ENCODE assay signal across 11 cellular contexts in the genomic region with DNA sequence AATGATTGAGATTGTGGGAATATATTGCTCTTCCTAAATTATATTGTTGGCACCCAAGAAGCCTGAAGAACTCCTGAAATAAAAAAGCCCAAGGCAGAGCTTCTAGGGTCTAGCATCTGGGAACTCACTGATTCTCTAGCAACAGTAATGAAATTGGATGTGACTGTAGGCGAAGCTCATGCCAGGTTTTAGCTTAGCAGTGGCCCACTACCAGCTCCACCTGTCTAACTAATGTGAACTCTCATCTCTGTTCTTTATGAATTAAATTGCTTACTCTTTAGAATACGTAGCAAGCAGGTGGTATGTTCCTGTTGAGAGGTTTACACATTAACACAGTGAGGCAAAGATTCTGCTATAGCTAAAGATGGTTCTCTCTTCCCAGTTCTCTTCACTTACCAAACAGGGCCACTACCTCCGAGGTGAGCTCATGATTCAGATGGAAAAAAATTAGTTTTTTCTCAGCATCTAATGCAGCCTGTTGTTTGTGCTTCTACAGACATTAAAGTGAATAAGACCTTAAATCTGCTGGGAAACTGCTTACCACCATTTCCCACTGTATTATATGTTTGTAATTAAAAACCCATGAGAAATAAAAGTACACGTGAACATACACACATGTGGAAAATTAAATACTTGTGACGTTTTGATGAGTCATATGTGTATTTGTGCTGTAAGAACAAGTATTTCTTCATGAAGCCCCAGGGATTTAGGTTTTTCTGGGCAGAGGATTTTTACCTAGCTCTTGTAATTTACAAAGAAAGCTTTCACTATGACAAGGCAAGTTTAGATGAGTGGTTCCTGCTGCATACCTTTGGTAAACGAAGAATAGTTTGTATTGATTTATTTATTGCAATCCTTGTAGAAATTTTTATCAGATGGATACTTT.
DNase-seq lines count a peak whose midpoint lies in the region; ATAC-seq and TF ChIP-seq lines count a peak whose summit lies in the region.
"Had no signal": no experiment of that assay in that cellular context is flagged by ENCODE, and none has a peak within 500 bp of the region (broad histone marks: within the 10 kb centered on the region; RNA-seq: fewer than 3 reads in every experiment).

No MANE protein-coding gene starts in this region.

- H3K4me1 Mint-ChIP-seq in activated CD8-positive, alpha-beta T cell treated with anti-CD3 and anti-CD28 coated beads, Interleukin-2, amount 10 ng/mL, durations not matched to agents 7 days and 5 days (ENCODE audit: low read depth), result peaks cover 18% of the 10 kb centered on the region
- H3K4me1 Mint-ChIP-seq: neural progenitor cell had no signal

- no peak overlapping the region for H3K4me3 Mint-ChIP-seq in activated CD8-positive, alpha-beta T cell treated with anti-CD3 and anti-CD28 coated beads, Interleukin-2, amount 10 ng/mL, durations not matched to agents 7 days and 5 days
- H3K4me3 Mint-ChIP-seq: endodermal cell, neural progenitor cell had no signal

- CTCF ChIA-PET in activated CD8-positive, alpha-beta T cell treated with anti-CD3 and anti-CD28 coated beads, Interleukin-2, amount 10 ng/mL, durations not matched to agents 7 days and 5 days (lab: Charles Lee), result no interaction called here

- peaks cover 18% of the 10 kb centered on the region for H3K36me3 Mint-ChIP-seq in activated CD8-positive, alpha-beta T cell treated with anti-CD3 and anti-CD28 coated beads, Interleukin-2, amount 10 ng/mL, durations not matched to agents 7 days and 5 days (ENCODE audit: low read depth)
- H3K36me3 Mint-ChIP-seq: neural progenitor cell had no signal

- TF ChIP-seq CTCF in HFF-Myc (IDR thresholded peaks at IDR 0.05; ENCODE audit: low read depth, low read length, missing control alignments) (no peak), fibroblast of villous mesenchyme (IDR thresholded peaks at IDR 0.05; ENCODE audit: insufficient read depth, low read depth, low read length) (no peak)

- peak; percentile 78 for ATAC-seq in GM18517 (IDR thresholded peaks at IDR 0.05; ENCODE audit: unreplicated experiment)
- no peak for ATAC-seq in activated CD8-positive, alpha-beta T cell treated with anti-CD3 and anti-CD28 coated beads, Interleukin-2, amount 10 ng/mL, durations not matched to agents 7 days and 5 days
- ATAC-seq: HCT116 had no signal

- H3K4me3 ChIP-seq in HFF-Myc (replicated peaks; ENCODE audit: low read depth, low read length) (no peak overlapping the region), fibroblast of villous mesenchyme (ENCODE audit: low read depth, low read length) (no peak overlapping the region)
- H3K4me3 ChIP-seq: neural progenitor cell had no signal

- H3K9me3 Mint-ChIP-seq in activated CD8-positive, alpha-beta T cell treated with anti-CD3 and anti-CD28 coated beads, Interleukin-2, amount 10 ng/mL, durations not matched to agents 7 days and 5 days (ENCODE audit: insufficient read depth), result no peaks in the 10 kb centered on the region
- H3K9me3 Mint-ChIP-seq: endodermal cell, neural progenitor cell had no signal

- POLR2A ChIA-PET in activated CD8-positive, alpha-beta T cell treated with anti-CD3 and anti-CD28 coated beads, Interleukin-2, amount 10 ng/mL, durations not matched to agents 7 days and 5 days (lab: Charles Lee), result no interaction called here

- H3K27ac Mint-ChIP-seq in activated CD8-positive, alpha-beta T cell treated with anti-CD3 and anti-CD28 coated beads, Interleukin-2, amount 10 ng/mL, durations not matched to agents 7 days and 5 days, result no peak overlapping the region
- H3K27ac Mint-ChIP-seq: neural progenitor cell had no signal

- no peaks in the 10 kb centered on the region for H3K27me3 Mint-ChIP-seq in activated CD8-positive, alpha-beta T cell treated with anti-CD3 and anti-CD28 coated beads, Interleukin-2, amount 10 ng/mL, durations not matched to agents 7 days and 5 days (ENCODE audit: low read depth)

- DNase-seq in HFF-Myc (ENCODE audit: extremely low read depth, low read depth), result peak; percentile 15
- DNase-seq in LHCN-M2 (ENCODE audit: low read depth), result peak; percentile 45
- DNase-seq in fibroblast of villous mesenchyme (ENCODE audit: low read depth), result peak; percentile 69
- DNase-seq in activated CD8-positive, alpha-beta T cell treated with anti-CD3 and anti-CD28 coated beads, Interleukin-2, amount 10 ng/mL, durations not matched to agents 7 days and 5 days, result no peak
- DNase-seq in hypothalamus (lab: John Stamatoyannopoulos, UW), result no peak
- no peak for DNase-seq in NOMO-1 (lab: John Stamatoyannopoulos, UW; ENCODE audit: unreplicated experiment in 2 of 2)
- DNase-seq in AG08396 (ENCODE audit: low spot score), result no peak
- DNase-seq: endodermal cell had no signal

Comparison
In these comparisons a context has a peak if more than half of its experiments do, and no peak if none do; other contexts are left out.
1. DNase-seq: peak in HFF-Myc (single experiment), LHCN-M2 (single experiment) and fibroblast of villous mesenchyme (single experiment); none in activated CD8-positive, alpha-beta T cell treated with anti-CD3 and anti-CD28 coated beads, Interleukin-2, amount 10 ng/mL, durations not matched to agents 7 days and 5 days (single experiment), hypothalamus (0 of 51), NOMO-1 (0 of 2) and AG08396 (single experiment).